15 cellular contexts compared by ENCODE assay signal in the genomic region with DNA sequence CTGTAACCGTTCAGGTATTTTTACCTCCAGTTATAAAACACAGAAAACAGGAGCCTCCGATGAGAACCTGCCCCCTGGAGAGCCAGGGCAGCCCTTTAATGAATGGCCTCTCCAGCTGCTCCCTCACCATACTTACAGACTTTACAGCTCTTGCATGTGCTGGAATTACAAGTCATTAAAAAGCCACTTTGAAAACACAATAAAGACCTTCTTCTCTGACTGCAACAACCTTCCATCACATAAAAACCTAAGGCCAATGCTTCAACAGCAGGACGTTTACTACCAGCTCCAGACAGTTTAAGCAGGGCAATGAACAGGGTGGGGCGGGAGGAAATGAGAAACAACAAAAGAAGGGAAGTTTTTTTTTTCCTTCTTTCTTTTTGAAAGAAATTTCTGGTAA.
A peak's percentile ranks its signal among the peaks of the same experiment; 100 is the strongest.
DNase-seq lines count a peak whose midpoint lies in the region; ATAC-seq and TF ChIP-seq lines count a peak whose summit lies in the region.
"Had no signal": no experiment of that assay in that cellular context is flagged by ENCODE, and none has a peak within 500 bp of the region (broad histone marks: within the 10 kb centered on the region; RNA-seq: fewer than 3 reads in every experiment).

No MANE protein-coding gene starts in this region.

- TF ChIP-seq CTCF in transverse colon (IDR thresholded peaks at IDR 0.05) = peak in 1 of 5 experiments; percentile 11

- H3K4me3 ChIP-seq in SJCRH30 (peak overlapping the region; percentile 16), transverse colon (peak overlapping the region in 1 of 4 donors; percentile 25)
- H3K4me3 ChIP-seq: pancreas, vagina had no signal

- H3K27me3 ChIP-seq in SJCRH30 (no peaks in the 10 kb centered on the region), transverse colon (no peaks in the 10 kb centered on the region)
- H3K27me3 ChIP-seq: pancreas, vagina had no signal

- intact Hi-C loops in activated naive CD4-positive, alpha-beta T cell treated with anti-CD3 and anti-CD28 coated beads for 36 hours (cut with micrococcal nuclease) = loop anchor here (5.0 kb wide), 1 partner anchor 481 kb away; no protein-coding TSS in a partner anchor
- intact Hi-C loops in transverse colon (cut with DNase I; ENCODE audit: low total_unique reads) = no loop called here

- WGBS in transverse colon (ENCODE audit: low coverage in 1 of 2), 2 donors = 30 to 63% methylated on average over 3 to 4 of the region's 4 CpGs

- H3K36me3 ChIP-seq in SJCRH30 (no peaks in the 10 kb centered on the region), transverse colon (no peaks in the 10 kb centered on the region)
- H3K36me3 ChIP-seq: pancreas, vagina had no signal

- TF ChIP-seq POLR2A in transverse colon (IDR thresholded peaks at IDR 0.05) = no peak

- H3K27ac ChIP-seq in SJCRH30 (peak overlapping the region; percentile 40), transverse colon (peak overlapping the region; percentile 68 to 82 (median 74))
- H3K27ac ChIP-seq: pancreas, vagina had no signal

- H3K4me1 ChIP-seq in SJCRH30 (peaks cover 19% of the 10 kb centered on the region), transverse colon (peaks cover 0 to 41% (median 23%) of the 10 kb centered on the region in 4 donors)
- H3K4me1 ChIP-seq: pancreas had no signal

- H3K9me3 Mint-ChIP-seq in activated naive CD4-positive, alpha-beta T cell treated with anti-CD3 and anti-CD28 coated beads, Interleukin-2, amount 50 U/mL, for 24 hours = no peaks in the 10 kb centered on the region
- H3K9me3 Mint-ChIP-seq in activated naive CD4-positive, alpha-beta T cell treated with anti-CD3 and anti-CD28 coated beads for 36 hours = no peaks in the 10 kb centered on the region

- TF ChIP-seq EP300 in transverse colon (IDR thresholded peaks at IDR 0.05; ENCODE audit: low read depth) = no peak

- in situ Hi-C loops in transverse colon (cut with MboI; ENCODE audit: low pct_ligation_motif_present in 1 of 4, low pct_unique_long_range_greater_than_20kb in 1 of 4, low sequenced_read_pairs in 3 of 4) = no loop called here

- no peak for ATAC-seq in HG03457 (IDR thresholded peaks at IDR 0.05; ENCODE audit: unreplicated experiment)
- ATAC-seq: HepG2, pancreas had no signal

- H3K9me3 ChIP-seq in SJCRH30 (replicated peaks) (no peaks in the 10 kb centered on the region), transverse colon (no peaks in the 10 kb centered on the region)
- H3K9me3 ChIP-seq: Caco-2, pancreas, vagina had no signal

- H3K27me3 Mint-ChIP-seq in activated naive CD4-positive, alpha-beta T cell treated with anti-CD3 and anti-CD28 coated beads, Interleukin-2, amount 50 U/mL, for 24 hours = no peaks in the 10 kb centered on the region
- H3K27me3 Mint-ChIP-seq in activated naive CD4-positive, alpha-beta T cell treated with anti-CD3 and anti-CD28 coated beads for 36 hours (ENCODE audit: low read depth) = no peaks in the 10 kb centered on the region

- no peak for DNase-seq in activated naive CD4-positive, alpha-beta T cell treated with anti-CD3 and anti-CD28 coated beads for 36 hours
- DNase-seq in SJCRH30 (peak; percentile 31 to 73), left kidney (ENCODE audit: low read depth, low spot score) (peak; percentile 60), transverse colon (peak; percentile 64), T-helper 9 cell (no peak), COLO668 (lab: John Stamatoyannopoulos, UW; ENCODE audit: unreplicated experiment) (no peak)
- DNase-seq: Caco-2; effector CD4-positive, alpha-beta T cell; NCI-H2029 treated with DMSO at 0.1 percent for 48 hours; pancreas; stimulated activated CD4-positive, alpha-beta T cell treated with anti-CD3 and anti-CD28 coated beads, Interleukin-4, amount 100 ng/mL, for 1 hour had no signal

- H3K4me1 Mint-ChIP-seq in activated naive CD4-positive, alpha-beta T cell treated with anti-CD3 and anti-CD28 coated beads, Interleukin-2, amount 50 U/mL, for 24 hours = peaks cover 92% of the 10 kb centered on the region
- H3K4me1 Mint-ChIP-seq in activated naive CD4-positive, alpha-beta T cell treated with anti-CD3 and anti-CD28 coated beads for 36 hours (ENCODE audit: low read depth) = peaks cover 43% of the 10 kb centered on the region

- CTCF ChIA-PET in activated naive CD4-positive, alpha-beta T cell treated with anti-CD3 and anti-CD28 coated beads for 36 hours (lab: Charles Lee) = interaction anchor here (0.6 to 1.6 kb wide), 2 partner anchors 32 to 87 kb away, joined by 3 to 5 read pairs; no protein-coding TSS in a partner anchor

- peak overlapping the region; percentile 86 for H3K27ac Mint-ChIP-seq in activated naive CD4-positive, alpha-beta T cell treated with anti-CD3 and anti-CD28 coated beads, Interleukin-2, amount 50 U/mL, for 24 hours
- H3K27ac Mint-ChIP-seq in activated naive CD4-positive, alpha-beta T cell treated with anti-CD3 and anti-CD28 coated beads for 36 hours = no peak overlapping the region

- H3K36me3 Mint-ChIP-seq in activated naive CD4-positive, alpha-beta T cell treated with anti-CD3 and anti-CD28 coated beads, Interleukin-2, amount 50 U/mL, for 24 hours = peaks cover 22% of the 10 kb centered on the region
- peaks cover 12% of the 10 kb centered on the region for H3K36me3 Mint-ChIP-seq in activated naive CD4-positive, alpha-beta T cell treated with anti-CD3 and anti-CD28 coated beads for 36 hours (ENCODE audit: low read depth)

- H3K4me3 Mint-ChIP-seq in activated naive CD4-positive, alpha-beta T cell treated with anti-CD3 and anti-CD28 coated beads, Interleukin-2, amount 50 U/mL, for 24 hours = peak overlapping the region; percentile 53
- H3K4me3 Mint-ChIP-seq in activated naive CD4-positive, alpha-beta T cell treated with anti-CD3 and anti-CD28 coated beads for 36 hours = no peak overlapping the region

Comparison
In these comparisons a context has a peak if more than half of its experiments do, and no peak if none do; other contexts are left out.
1. DNase-seq: peak in SJCRH30 (2 of 2), left kidney (single experiment) and transverse colon (single experiment); none in activated naive CD4-positive, alpha-beta T cell treated with anti-CD3 and anti-CD28 coated beads for 36 hours (single experiment), T-helper 9 cell (single experiment) and COLO668 (single experiment).